Comparison of ENCODE assay signal across 15 cellular contexts in genomic region chr10:79168231-79168630, GRCh38.
DNase-seq lines count a peak whose midpoint lies in the region; ATAC-seq and TF ChIP-seq lines count a peak whose summit lies in the region.
"Had no signal": no experiment of that assay in that cellular context is flagged by ENCODE, and none has a peak within 500 bp of the region (broad histone marks: within the 10 kb centered on the region; RNA-seq: fewer than 3 reads in every experiment).

No MANE protein-coding gene starts in this region.

- H3K4ac ChIP-seq in neuronal stem cell (ENCODE audit: low read length): no peak overlapping the region

- peaks cover 8% of the 10 kb centered on the region for H3K27me3 Mint-ChIP-seq in GM23338 (ENCODE audit: insufficient read depth, low read depth, poor library complexity)
- H3K27me3 Mint-ChIP-seq: CD4-positive, alpha-beta T cell had no signal

- no peaks in the 10 kb centered on the region for H3F3A ChIP-seq in GM23338 (replicated peaks; ENCODE audit: low read depth)

- no peaks in the 10 kb centered on the region for H3K79me2 ChIP-seq in GM23338 (replicated peaks; ENCODE audit: insufficient read depth)

- H3K9me2 ChIP-seq in GM23338 (ENCODE audit: insufficient read depth): no peaks in the 10 kb centered on the region

- no peak overlapping the region for H3K4me3 Mint-ChIP-seq in GM23338
- H3K4me3 Mint-ChIP-seq: CD4-positive, alpha-beta T cell had no signal

- H4K20me1 ChIP-seq in BLaER1 treated with 17β-estradiol and CSF1 and Interleukin-3, amounts not matched to agents 10 nM and 100 nM: peaks cover 81 to 100% (median 99%) of the 10 kb centered on the region in 11 experiments
- H4K20me1 ChIP-seq in GM23338 (replicated peaks; ENCODE audit: insufficient read depth): 0 out of 2 replicates have a peak, but pooled peaks cover 5% of the 10 kb centered on the region

- no CpG with 5 or more reads among the region's 4 CpGs for WGBS in neuronal stem cell (ENCODE audit: extremely low coverage in 2 of 2, insufficient read length in 2 of 2, insufficient replicate concordance in 1 of 2), 2 donors

- ATAC-seq in GM23338 (no peak), GM21526 (IDR thresholded peaks at IDR 0.05; ENCODE audit: low FRiP score, unreplicated experiment) (no peak), GM19463 (IDR thresholded peaks at IDR 0.05; ENCODE audit: unreplicated experiment) (no peak)
- ATAC-seq: K562 had no signal

- no peak overlapping the region for H4K8ac ChIP-seq in neuronal stem cell (ENCODE audit: low read depth, low read length)

- no peak overlapping the region for H2BK120ac ChIP-seq in neuronal stem cell (ENCODE audit: low read depth, low read length)

- H3K27ac ChIP-seq in BLaER1 treated with 17β-estradiol and CSF1 and Interleukin-3, amounts not matched to agents 10 nM and 100 nM: peak overlapping the region in 3 of 11 experiments; percentile 15 to 31 (median 29); a peak in 4 of 22 replicates
- no peak overlapping the region for H3K27ac ChIP-seq in GM23338 (ENCODE audit: low read depth)
- H3K27ac ChIP-seq in neuronal stem cell (replicated peaks; ENCODE audit: low read length): no peak overlapping the region
- H3K27ac ChIP-seq: PC-9 had no signal

- H3K18ac ChIP-seq in neuronal stem cell (ENCODE audit: low read length): peak overlapping the region; percentile 71

- no peaks in the 10 kb centered on the region for H3K27me3 ChIP-seq in BLaER1 treated with 17β-estradiol and CSF1 and Interleukin-3, amounts not matched to agents 10 nM and 100 nM
- H3K27me3 ChIP-seq in GM23338 (ENCODE audit: insufficient read depth) (no peaks in the 10 kb centered on the region), neuronal stem cell (ENCODE audit: control insufficient read depth in 3 of 3, insufficient read depth in 3 of 3, low read depth in 1 of 3, low read length in 3 of 3) (no peaks in the 10 kb centered on the region)

- peaks cover 36 to 98% (median 63%) of the 10 kb centered on the region in 11 experiments for H3K36me3 ChIP-seq in BLaER1 treated with 17β-estradiol and CSF1 and Interleukin-3, amounts not matched to agents 10 nM and 100 nM
- H3K36me3 ChIP-seq in GM23338 (ENCODE audit: insufficient read depth): no peaks in the 10 kb centered on the region
- H3K36me3 ChIP-seq in neuronal stem cell (replicated peaks in 1 of 2; ENCODE audit: control insufficient read depth in 2 of 2, insufficient read depth in 2 of 2, low read length in 2 of 2): peaks cover 4 to 66% of the 10 kb centered on the region in 2 donors

- no peak overlapping the region for H3K14ac ChIP-seq in neuronal stem cell (ENCODE audit: low read length)

- no peaks in the 10 kb centered on the region for H3K79me1 ChIP-seq in neuronal stem cell (ENCODE audit: low read depth, low read length)

- H3K36me3 Mint-ChIP-seq in GM23338 (ENCODE audit: low read depth): peaks cover 5% of the 10 kb centered on the region; the same call in 2 of the 3 replicates

- no peak for TF ChIP-seq CTCF in GM23338 (conservative IDR thresholded peaks at IDR 0.05; ENCODE audit: low read depth in 2 of 2)

- H4K91ac ChIP-seq in neuronal stem cell (ENCODE audit: low read depth, low read length, poor library complexity): no peak overlapping the region

- DNase-seq in GM23338 (ENCODE audit: low spot score): no peak
- DNase-seq in cerebellar cortex (ENCODE audit: low spot score): peak; percentile 54
- DNase-seq in neuronal stem cell (ENCODE audit: low spot score): no peak
- DNase-seq in NCI-H2196 (lab: John Stamatoyannopoulos, UW; ENCODE audit: unreplicated experiment): no peak
- DNase-seq: Calu3; CD4-positive, alpha-beta T cell; DMS53; NCI-H1417 treated with DMSO at 0.1 percent for 48 hours; NCI-H1930; NCI-H774; PC-9 had no signal

- peaks cover 22 to 85% (median 69%) of the 10 kb centered on the region in 10 experiments for H3K4me1 ChIP-seq in BLaER1 treated with 17β-estradiol and CSF1 and Interleukin-3, amounts not matched to agents 10 nM and 100 nM
- no peaks in the 10 kb centered on the region for H3K4me1 ChIP-seq in GM23338 (ENCODE audit: insufficient read depth)
- H3K4me1 ChIP-seq in neuronal stem cell (ENCODE audit: control insufficient read depth in 2 of 2, insufficient read depth in 1 of 2, low read depth in 1 of 2, low read length in 2 of 2): peaks cover 19 to 23% of the 10 kb centered on the region in 2 donors

- no peak overlapping the region for H2BK5ac ChIP-seq in neuronal stem cell (ENCODE audit: low read length)

- H3K27ac Mint-ChIP-seq in GM23338: peak overlapping the region; percentile 26; the same call in 1 of the 2 replicates
- H3K27ac Mint-ChIP-seq: CD4-positive, alpha-beta T cell had no signal

- H3K9ac ChIP-seq in BLaER1 treated with 17β-estradiol and CSF1 and Interleukin-3, amounts not matched to agents 10 nM and 100 nM: peak overlapping the region in 4 of 11 experiments; percentile 26 to 58 (median 47); a peak in 9 of 22 replicates
- no peak overlapping the region for H3K9ac ChIP-seq in neuronal stem cell (ENCODE audit: low read depth, low read length, poor library complexity)

- H2AFZ ChIP-seq in GM23338 (no peak overlapping the region), neuronal stem cell (ENCODE audit: low read length) (no peak overlapping the region)
- H2AFZ ChIP-seq: PC-9 had no signal

- peak overlapping the region; percentile 8 for H2BK15ac ChIP-seq in neuronal stem cell (ENCODE audit: low read length)

- peak overlapping the region in 9 of 11 experiments; percentile 32 to 93 (median 76); a peak in 18 of 22 replicates for H3K4me2 ChIP-seq in BLaER1 treated with 17β-estradiol and CSF1 and Interleukin-3, amounts not matched to agents 10 nM and 100 nM
- H3K4me2 ChIP-seq in GM23338 (no peak overlapping the region), neuronal stem cell (ENCODE audit: insufficient read depth, low read length, poor library complexity, severe bottlenecking) (no peak overlapping the region)
- H3K4me2 ChIP-seq: PC-9 had no signal

- H2AK5ac ChIP-seq in neuronal stem cell (ENCODE audit: low read depth, low read length): no peak overlapping the region

- H3K9me3 Mint-ChIP-seq in GM23338: no peaks in the 10 kb centered on the region; the same call in 2 of the 3 replicates
- H3K9me3 Mint-ChIP-seq: CD4-positive, alpha-beta T cell had no signal

- H3K9me3 ChIP-seq in BLaER1 treated with 17β-estradiol and CSF1 and Interleukin-3, amounts not matched to agents 10 nM and 100 nM (replicated peaks in 1 of 11): no peaks in the 10 kb centered on the region
- no peaks in the 10 kb centered on the region for H3K9me3 ChIP-seq in neuronal stem cell (replicated peaks in 1 of 2; ENCODE audit: control insufficient read depth in 2 of 2, insufficient read depth in 1 of 2, low read depth in 1 of 2, low read length in 2 of 2)

- H2BK12ac ChIP-seq in neuronal stem cell (ENCODE audit: low read length): no peak overlapping the region

- no peak overlapping the region for H3K4me3 ChIP-seq in BLaER1 treated with 17β-estradiol and CSF1 and Interleukin-3, amounts not matched to agents 10 nM and 100 nM
- H3K4me3 ChIP-seq in GM23338 (no peak overlapping the region), neuronal stem cell (ENCODE audit: low read length in 2 of 2) (peak overlapping the region in 1 of 2 donors; percentile 1)
- H3K4me3 ChIP-seq: K562, PC-9 had no signal

- H3K23ac ChIP-seq in neuronal stem cell (ENCODE audit: low read depth, low read length, poor library complexity): peak overlapping the region; percentile 40

- H3K4me1 Mint-ChIP-seq in GM23338: peaks cover 39% of the 10 kb centered on the region

TF ChIP-seq in GM23338, 12 proteins besides CTCF, POLR2A, EP300 and RAD21 (continues in another document):
- TF ChIP-seq EZH2 (IDR thresholded peaks at IDR 0.05; ENCODE audit: low read depth, unreplicated experiment) (no peak), POLR2AphosphoS5 (IDR thresholded peaks at IDR 0.05; ENCODE audit: low read depth) (no peak), CREB1 (CRISPR knock-in tag; IDR thresholded peaks at IDR 0.05; ENCODE audit: low read depth) (no peak), NANOG (IDR thresholded peaks at IDR 0.05; ENCODE audit: borderline replicate concordance) (no peak), EZH2phosphoT487 (IDR thresholded peaks at IDR 0.05; ENCODE audit: unreplicated experiment) (no peak), JUNB (IDR thresholded peaks at IDR 0.05; ENCODE audit: unreplicated experiment) (no peak)
- TF ChIP-seq, protein P1, sequence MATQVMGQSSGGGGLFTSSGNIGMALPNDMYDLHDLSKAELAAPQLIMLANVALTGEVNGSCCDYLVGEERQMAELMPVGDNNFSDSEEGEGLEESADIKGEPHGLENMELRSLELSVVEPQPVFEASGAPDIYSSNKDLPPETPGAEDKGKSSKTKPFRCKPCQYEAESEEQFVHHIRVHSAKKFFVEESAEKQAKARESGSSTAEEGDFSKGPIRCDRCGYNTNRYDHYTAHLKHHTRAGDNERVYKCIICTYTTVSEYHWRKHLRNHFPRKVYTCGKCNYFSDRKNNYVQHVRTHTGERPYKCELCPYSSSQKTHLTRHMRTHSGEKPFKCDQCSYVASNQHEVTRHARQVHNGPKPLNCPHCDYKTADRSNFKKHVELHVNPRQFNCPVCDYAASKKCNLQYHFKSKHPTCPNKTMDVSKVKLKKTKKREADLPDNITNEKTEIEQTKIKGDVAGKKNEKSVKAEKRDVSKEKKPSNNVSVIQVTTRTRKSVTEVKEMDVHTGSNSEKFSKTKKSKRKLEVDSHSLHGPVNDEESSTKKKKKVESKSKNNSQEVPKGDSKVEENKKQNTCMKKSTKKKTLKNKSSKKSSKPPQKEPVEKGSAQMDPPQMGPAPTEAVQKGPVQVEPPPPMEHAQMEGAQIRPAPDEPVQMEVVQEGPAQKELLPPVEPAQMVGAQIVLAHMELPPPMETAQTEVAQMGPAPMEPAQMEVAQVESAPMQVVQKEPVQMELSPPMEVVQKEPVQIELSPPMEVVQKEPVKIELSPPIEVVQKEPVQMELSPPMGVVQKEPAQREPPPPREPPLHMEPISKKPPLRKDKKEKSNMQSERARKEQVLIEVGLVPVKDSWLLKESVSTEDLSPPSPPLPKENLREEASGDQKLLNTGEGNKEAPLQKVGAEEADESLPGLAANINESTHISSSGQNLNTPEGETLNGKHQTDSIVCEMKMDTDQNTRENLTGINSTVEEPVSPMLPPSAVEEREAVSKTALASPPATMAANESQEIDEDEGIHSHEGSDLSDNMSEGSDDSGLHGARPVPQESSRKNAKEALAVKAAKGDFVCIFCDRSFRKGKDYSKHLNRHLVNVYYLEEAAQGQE (IDR thresholded peaks at IDR 0.05; ENCODE audit: unreplicated experiment): no peak

Comparison
In these comparisons a context has a peak if more than half of its experiments do, and no peak if none do; other contexts are left out.
1. H3K4me2 ChIP-seq: peak in BLaER1 treated with 17β-estradiol and CSF1 and Interleukin-3, amounts not matched to agents 10 nM and 100 nM (9 of 11); none in GM23338 (single experiment) and neuronal stem cell (single experiment).